22 cellular contexts compared by ENCODE assay signal in genomic region chr2:15182275-15182674, GRCh38.
"Had no signal": no experiment of that assay in that cellular context is flagged by ENCODE, and none has a peak within 500 bp of the region (broad histone marks: within the 10 kb centered on the region; RNA-seq: fewer than 3 reads in every experiment).

No MANE protein-coding gene starts in this region.

- H3K27ac ChIP-seq: SJSA1, SK-N-MC had no signal

- DNase-seq: IMR-90, Karpas-422, KG1, MG63, NCI-H1092, NCI-H1105 treated with DMSO at 0.1 percent for 48 hours, NCI-H1417 treated with DMSO at 0.1 percent for 48 hours, NCI-H146, NCI-H1694 treated with DMSO at 0.1 percent for 48 hours, NCI-H1930, NCI-H2081, NCI-H2107, NCI-H2227 treated with DMSO at 0.1 percent for 48 hours, NCI-H524, NCI-H526 treated with DMSO at 0.1 percent for 48 hours, NCI-H748 treated with DMSO at 0.1 percent for 48 hours, Right ventricle myocardium superior, RPMI8226, SIG-M5 had no signal

- H3K4me3 ChIP-seq: MG63, SJSA1, SK-N-MC had no signal

- H3K27me3 ChIP-seq: MG63, SJSA1 had no signal

- H3K36me3 ChIP-seq: MG63 had no signal

- H3K9me3 ChIP-seq: MG63, SJSA1 had no signal

- FAIRE-seq: RCC 7860 had no signal
